In the genomic region with DNA sequence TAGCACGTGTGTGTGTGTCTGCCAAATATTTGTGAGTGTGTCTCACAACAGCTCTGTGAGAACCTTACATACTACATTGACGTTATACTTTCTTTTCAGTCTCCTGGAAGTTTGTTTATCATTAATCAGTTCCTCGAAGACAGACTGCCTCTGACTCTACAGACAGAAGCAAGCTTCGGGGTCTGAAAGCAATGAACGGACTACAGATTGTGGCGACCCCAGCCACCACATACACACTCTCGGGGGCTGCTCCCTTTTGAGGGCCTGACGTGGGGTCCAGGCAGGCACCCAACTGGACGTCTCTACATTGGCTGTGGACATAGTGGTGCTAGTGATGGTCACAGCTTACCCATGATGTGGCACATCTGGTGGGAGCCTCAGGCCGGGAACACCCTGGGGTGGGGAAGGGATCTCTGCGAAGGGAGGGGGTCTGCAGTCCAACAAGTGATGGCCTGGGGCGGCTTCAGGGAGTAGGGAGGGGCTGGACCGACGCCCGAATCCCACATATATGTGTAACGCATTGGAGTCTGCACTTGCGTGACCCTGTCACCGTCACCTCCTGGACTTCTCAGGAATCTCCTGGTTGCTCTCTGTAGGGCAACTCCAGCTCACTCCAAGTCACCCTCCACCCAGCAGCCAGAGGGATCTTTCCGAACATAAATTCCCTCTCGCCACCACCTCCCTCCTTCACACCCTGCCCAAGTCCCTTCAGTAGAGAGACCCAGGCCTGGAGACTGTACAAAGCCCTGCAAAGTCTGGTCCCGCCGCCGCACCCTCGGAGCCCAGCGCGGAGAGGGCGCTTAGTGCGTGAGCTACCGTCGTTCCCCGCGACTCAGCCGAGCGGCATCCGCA, we compare ENCODE assay signal across 8 cellular contexts. TPM values are rescaled to one million over a fixed set of nuclear protein-coding genes. Genes with fewer than 3 reads are reported as not detected.
DNase-seq lines count a peak whose midpoint lies in the region; ATAC-seq and TF ChIP-seq lines count a peak whose summit lies in the region.

No MANE protein-coding gene starts in this region.

- H3K4me1 Mint-ChIP-seq in WTC11 = peaks cover 9% of the 10 kb centered on the region; the same call in 1 of the 2 replicates
- H3K4me1 Mint-ChIP-seq in glutamatergic neuron (ENCODE audit: low read depth, unreplicated experiment) = no peaks in the 10 kb centered on the region

- 40% methylated on average over 35 of the region's 35 CpGs for WGBS in prostate gland

- intact Hi-C loops in prostate gland (cut with DNase I) = loop anchor here (5.0 kb wide), 1 partner anchor 501 kb away; no protein-coding TSS in a partner anchor

- POLR2A ChIA-PET in WTC11 (lab: Charles Lee) = interaction anchor here (1.0 kb wide), 1 partner anchor 68 kb away, joined by 3 read pairs; no protein-coding TSS in a partner anchor

- ATAC-seq in WTC11 (no peak), HG02973 (IDR thresholded peaks at IDR 0.05; ENCODE audit: unreplicated experiment) (no peak)

- H3K27ac ChIP-seq in prostate gland = peak overlapping the region; percentile 55 to 75

- H3K36me3 Mint-ChIP-seq in WTC11 (no peaks in the 10 kb centered on the region), glutamatergic neuron (ENCODE audit: unreplicated experiment) (no peaks in the 10 kb centered on the region)

- peak overlapping the region; percentile 38 to 43 for H3K4me3 ChIP-seq in prostate gland

- no peak for DNase-seq in WTC11 (ENCODE audit: low spot score)
- no peak for DNase-seq in glutamatergic neuron
- no peak for DNase-seq in prostate gland (ENCODE audit: low spot score)
- no peak for DNase-seq in RPMI8226
- DNase-seq in NCI-H69 (lab: John Stamatoyannopoulos, UW) = no peak
- DNase-seq in foreskin melanocyte = no peak

- peak overlapping the region; percentile 57 for H3K9ac ChIP-seq in ES-I3 (ENCODE audit: low read depth, low read length)

- H3K36me3 ChIP-seq in ES-I3 (ENCODE audit: insufficient read depth, low read length) = no peaks in the 10 kb centered on the region
- no peaks in the 10 kb centered on the region for H3K36me3 ChIP-seq in prostate gland

- CTCF ChIA-PET in WTC11 (lab: Charles Lee) = interaction anchor here (0.6 to 5.9 kb wide), 51 partner anchors 10 to 543 kb away, joined by 3 to 94 read pairs (median 4); a partner anchor contains a TSS

- no peaks in the 10 kb centered on the region for H3K27me3 ChIP-seq in prostate gland (replicated peaks; ENCODE audit: insufficient read depth)

- H3K27ac Mint-ChIP-seq in WTC11 = no peak overlapping the region
- no peak overlapping the region for H3K27ac Mint-ChIP-seq in glutamatergic neuron (ENCODE audit: unreplicated experiment)

- TF ChIP-seq CTCF in WTC11 (IDR thresholded peaks at IDR 0.05) = no peak
- no peak for TF ChIP-seq CTCF in glutamatergic neuron (IDR thresholded peaks at IDR 0.05; ENCODE audit: partially characterized antibody, unreplicated experiment)
- TF ChIP-seq CTCF in prostate gland (IDR thresholded peaks at IDR 0.05) = no peak

- no peaks in the 10 kb centered on the region; the same call in 1 of the 2 replicates for H3K4me1 ChIP-seq in ES-I3 (ENCODE audit: insufficient read depth, low read length)
- no peaks in the 10 kb centered on the region for H3K4me1 ChIP-seq in prostate gland (replicated peaks)

- peaks cover 11% of the 10 kb centered on the region for H3K9me3 Mint-ChIP-seq in WTC11
- peaks cover 8% of the 10 kb centered on the region for H3K9me3 Mint-ChIP-seq in glutamatergic neuron (ENCODE audit: unreplicated experiment)

- no peak for TF ChIP-seq POLR2A in prostate gland (IDR thresholded peaks at IDR 0.05)

- H3K9me3 ChIP-seq in ES-I3 (ENCODE audit: control insufficient read depth, insufficient read depth, low read length) (no peaks in the 10 kb centered on the region; the same call in 1 of the 2 replicates), prostate gland (no peaks in the 10 kb centered on the region)

- peak overlapping the region; percentile 76 for H3K4me3 Mint-ChIP-seq in WTC11
- H3K4me3 Mint-ChIP-seq in glutamatergic neuron (ENCODE audit: unreplicated experiment) = peak overlapping the region; percentile 83

- peaks cover 91% of the 10 kb centered on the region for H3K27me3 Mint-ChIP-seq in WTC11 (ENCODE audit: low read depth)
- H3K27me3 Mint-ChIP-seq in glutamatergic neuron (ENCODE audit: unreplicated experiment) = peaks cover 19% of the 10 kb centered on the region

TF ChIP-seq in WTC11, 78 proteins besides CTCF, POLR2A, EP300 and RAD21:
- 0 out of 2 replicates have a peak, but pooled peaks have one; percentile 12 for TF ChIP-seq FOXP1 (CRISPR knock-in tag; IDR thresholded peaks at IDR 0.05; ENCODE audit: borderline replicate concordance)
- TF ChIP-seq, protein P1, sequence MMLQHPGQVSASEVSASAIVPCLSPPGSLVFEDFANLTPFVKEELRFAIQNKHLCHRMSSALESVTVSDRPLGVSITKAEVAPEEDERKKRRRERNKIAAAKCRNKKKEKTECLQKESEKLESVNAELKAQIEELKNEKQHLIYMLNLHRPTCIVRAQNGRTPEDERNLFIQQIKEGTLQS (CRISPR knock-in tag; conservative IDR thresholded peaks at IDR 0.05) = no peak

RNA-seq across cellular contexts. Expression of a gene that starts 30.4 kb away (rescaled TPM):
- total RNA-seq in WTC11 (2021) (0.11 to 0.39 TPM (median 0.27 TPM) in 3 replicates), glutamatergic neuron (ENCODE audit: unreplicated experiment) (not detected), prostate gland (100 to 1,000 TPM in 1 of 2 donors, 10 to 100 TPM in 1; 73.7 to 126 TPM)

RNA-seq across cellular contexts. Expression of a gene that starts 42.5 kb away (rescaled TPM):
- total RNA-seq in WTC11 (2021) (3.2 to 5.6 TPM (median 4.2 TPM) in 3 replicates), glutamatergic neuron (ENCODE audit: unreplicated experiment) (not detected), prostate gland (10 to 100 TPM; 14.5 to 17.4 TPM)

Comparison
In these comparisons a context has a peak if more than half of its experiments do, and no peak if none do; other contexts are left out.
1. RNA of a gene that starts 30.4 kb away (total RNA-seq): 73.7 to 126 TPM in prostate gland; 0.11 to 0.39 TPM in WTC11 and not detected in glutamatergic neuron (single experiment); every median in the first group is over 10 times any median in the second.